Comparison of ENCODE assay signal across 19 cellular contexts in genomic region chr2:96698221-96698861, GRCh38. TPM values are rescaled to one million over a fixed set of nuclear protein-coding genes. Genes with fewer than 3 reads are reported as not detected.
DNase-seq lines count a peak whose midpoint lies in the region; ATAC-seq and TF ChIP-seq lines count a peak whose summit lies in the region.
"Had no signal": no experiment of that assay in that cellular context is flagged by ENCODE, and none has a peak within 500 bp of the region (broad histone marks: within the 10 kb centered on the region; RNA-seq: fewer than 3 reads in every experiment).

No MANE protein-coding gene starts in this region.

- no peak for TF ChIP-seq POLR2A in breast epithelium (IDR thresholded peaks at IDR 0.05)

- peak; percentile 73 for DNase-seq in MCF 10A (ENCODE audit: unreplicated experiment)
- DNase-seq in breast epithelium (ENCODE audit: low spot score in 2 of 2) = no peak
- DNase-seq in endodermal cell = peak; percentile 40
- peak; percentile 79 for DNase-seq in mesenteric fat pad (ENCODE audit: low spot score)
- DNase-seq in anterior cingulate cortex (lab: John Stamatoyannopoulos, UW) = no peak
- DNase-seq: AML-193, C1 segment of cervical spinal cord, Karpas-422, NCI-H1694, NCI-H2081, NCI-H2171, NCI-H345, NCI-H524 treated with DMSO at 0.1 percent for 48 hours, OCI-M1, Right ventricle myocardium superior had no signal

- H3K27ac Mint-ChIP-seq in MCF 10A (ENCODE audit: low read depth, unreplicated experiment) = no peak overlapping the region
- no peak overlapping the region for H3K27ac Mint-ChIP-seq in endodermal cell
- H3K27ac Mint-ChIP-seq: CD8-positive, alpha-beta T cell had no signal

- POLR2A ChIA-PET in MCF 10A (lab: Yijun Ruan, JAX) = interaction anchor here (0.6 to 1.8 kb wide), 6 partner anchors 34 to 67 kb away, joined by 3 to 12 read pairs (median 4); no protein-coding TSS in a partner anchor

- H3K4me3 ChIP-seq in breast epithelium (no peak overlapping the region), endodermal cell (ENCODE audit: low read length) (no peak overlapping the region)

- peaks cover 5% of the 10 kb centered on the region for H3K4me1 Mint-ChIP-seq in MCF 10A (ENCODE audit: insufficient read depth, unreplicated experiment)
- peaks cover 7% of the 10 kb centered on the region for H3K4me1 Mint-ChIP-seq in endodermal cell

- no peak overlapping the region for H3K9ac ChIP-seq in endodermal cell (ENCODE audit: extremely low read depth, low read length, poor library complexity, severe bottlenecking)

- TF ChIP-seq CTCF in MCF 10A (IDR thresholded peaks at IDR 0.05; ENCODE audit: unreplicated experiment) (no peak), breast epithelium (IDR thresholded peaks at IDR 0.05) (no peak), endodermal cell (conservative IDR thresholded peaks at IDR 0.05) (no peak)

- ATAC-seq in GM21723 (IDR thresholded peaks at IDR 0.05; ENCODE audit: unreplicated experiment) = no peak
- no peak for ATAC-seq in GM21576 (IDR thresholded peaks at IDR 0.05; ENCODE audit: unreplicated experiment)
- ATAC-seq: CD8-positive, alpha-beta T cell had no signal

- BruUV-seq in MCF 10A (replicated peaks; lab: Mats Ljungman, UMichigan) = no TSS peak

- H3K9me3 Mint-ChIP-seq in MCF 10A (ENCODE audit: unreplicated experiment) (no peaks in the 10 kb centered on the region), endodermal cell (no peaks in the 10 kb centered on the region)
- H3K9me3 Mint-ChIP-seq: CD8-positive, alpha-beta T cell had no signal

- H3K27ac ChIP-seq in breast epithelium (no peak overlapping the region), endodermal cell (ENCODE audit: low read depth, low read length) (no peak overlapping the region)

- H3K9me3 ChIP-seq in breast epithelium (no peaks in the 10 kb centered on the region), endodermal cell (ENCODE audit: control insufficient read depth, low read length) (no peaks in the 10 kb centered on the region)

- H3K36me3 ChIP-seq in breast epithelium (no peaks in the 10 kb centered on the region), endodermal cell (ENCODE audit: control insufficient read depth, insufficient read depth, low read length) (peaks cover 9% of the 10 kb centered on the region)

- H3K36me3 Mint-ChIP-seq in MCF 10A (ENCODE audit: insufficient read depth, unreplicated experiment) = no peaks in the 10 kb centered on the region
- H3K36me3 Mint-ChIP-seq in endodermal cell (ENCODE audit: low read depth) = peaks cover 12% of the 10 kb centered on the region

- intact Hi-C loops in MCF 10A (cut with micrococcal nuclease) (no loop called here), breast epithelium (cut with DNase I; ENCODE audit: low total_unique reads) (no loop called here)

- no peaks in the 10 kb centered on the region for H3K27me3 Mint-ChIP-seq in MCF 10A (ENCODE audit: insufficient read depth, unreplicated experiment)
- H3K27me3 Mint-ChIP-seq in endodermal cell (ENCODE audit: insufficient read depth) = no peaks in the 10 kb centered on the region

- 94 to 95% methylated on average over 3 to 12 of the region's 14 CpGs for WGBS in endodermal cell (ENCODE audit: insufficient coverage in 1 of 2, insufficient read length in 1 of 2), 2 experiments

- CTCF ChIA-PET in MCF 10A (lab: Yijun Ruan, JAX) = interaction anchor here (0.6 kb wide), 1 partner anchor 100 kb away, joined by 3 read pairs; no protein-coding TSS in a partner anchor

- no peaks in the 10 kb centered on the region for H3K27me3 ChIP-seq in breast epithelium
- H3K27me3 ChIP-seq in endodermal cell (ENCODE audit: control insufficient read depth, insufficient read depth, low read length, poor library complexity, severe bottlenecking) = no peaks in the 10 kb centered on the region

- H3K4me3 Mint-ChIP-seq in MCF 10A (ENCODE audit: unreplicated experiment) (no peak overlapping the region), endodermal cell (no peak overlapping the region)
- H3K4me3 Mint-ChIP-seq: CD8-positive, alpha-beta T cell had no signal

- H3K4me1 ChIP-seq in breast epithelium = no peaks in the 10 kb centered on the region
- H3K4me1 ChIP-seq in endodermal cell (ENCODE audit: control insufficient read depth, insufficient read depth, low read length) = no peaks in the 10 kb centered on the region

RNA-seq across cellular contexts. Expression of gene LMAN2L, which starts 41.5 kb away (rescaled TPM):
- total RNA-seq in MCF 10A (2022) (6.5 and 7.1 TPM in 2 replicates), breast epithelium (10 to 100 TPM; 21.9 to 39.8 (median 24.3) TPM), endodermal cell (10 to 100 TPM; 24.4 to 30.4 TPM), mesenteric fat pad (10.2 TPM)
- polyA plus RNA-seq in endodermal cell (2013, experiment 1 of 2) = 27.2 TPM
- 26.2 TPM for polyA plus RNA-seq in endodermal cell (2013, experiment 2 of 2)

RNA-seq across cellular contexts. Expression of gene FER1L5, which starts 55.8 kb away (rescaled TPM):
- not detected in 2 replicates for total RNA-seq in MCF 10A (2022)
- total RNA-seq in breast epithelium = under 1 TPM in 2 of 3 donors, not detected in 1; 0.73 to 0.98 TPM
- 1 to 10 TPM in 1 of 2 donors, under 1 TPM in 1; 0.35 to 1.7 TPM for total RNA-seq in endodermal cell
- 0.14 TPM for polyA plus RNA-seq in endodermal cell (2013, experiment 1 of 2)
- polyA plus RNA-seq in endodermal cell (2013, experiment 2 of 2) = 0.17 TPM
- 0.06 TPM for total RNA-seq in mesenteric fat pad
- total RNA-seq: CD8-positive, alpha-beta T cell; G401; Right ventricle myocardium superior had no signal

Comparison
In these comparisons a context has a peak if more than half of its experiments do, and no peak if none do; other contexts are left out.
1. DNase-seq: peak in MCF 10A (single experiment), endodermal cell (single experiment) and mesenteric fat pad (single experiment); none in breast epithelium (0 of 2) and anterior cingulate cortex (0 of 58).